In the genomic region with DNA sequence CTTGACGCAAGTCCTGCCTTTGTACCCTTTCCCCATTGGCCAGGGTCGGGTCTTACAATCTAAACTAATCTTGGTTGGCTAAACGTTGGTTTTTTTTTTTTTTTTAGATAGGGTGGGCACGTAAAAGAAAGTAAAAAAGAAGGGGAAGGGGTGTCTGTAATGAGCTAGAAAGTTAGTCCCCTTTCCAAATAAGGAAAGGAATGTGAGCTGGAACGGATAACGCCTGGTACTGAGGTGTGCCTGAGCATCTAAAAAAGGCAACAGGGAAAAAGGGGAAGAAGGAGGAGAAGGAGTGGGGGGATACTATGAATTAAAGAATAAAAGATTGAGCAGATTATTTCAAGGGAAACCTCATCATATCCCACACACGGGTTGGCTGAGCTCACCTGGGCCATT, we compare ENCODE assay signal across 13 cellular contexts.
DNase-seq lines count a peak whose midpoint lies in the region; ATAC-seq, FAIRE-seq and TF ChIP-seq lines count a peak whose summit lies in the region.
"Had no signal": no experiment of that assay in that cellular context is flagged by ENCODE, and none has a peak within 500 bp of the region (broad histone marks: within the 10 kb centered on the region; RNA-seq: fewer than 3 reads in every experiment).

No MANE protein-coding gene starts in this region.

- H3K36me3 ChIP-seq in Loucy (ENCODE audit: insufficient read depth, low read length) (no peaks in the 10 kb centered on the region), mucosa of rectum (ENCODE audit: control insufficient read depth in 2 of 2, insufficient read depth in 2 of 2, low read length in 2 of 2) (no peaks in the 10 kb centered on the region), tibial artery (no peaks in the 10 kb centered on the region)

- H3K36me3 Mint-ChIP-seq in chondrocyte (ENCODE audit: low read depth), result no peaks in the 10 kb centered on the region

- intact Hi-C loops in tibial artery (cut with DNase I; ENCODE audit: low total_unique reads), result no loop called here

- H3K9me3 Mint-ChIP-seq in chondrocyte (ENCODE audit: low read depth), result no peaks in the 10 kb centered on the region
- H3K9me3 Mint-ChIP-seq: activated naive CD4-positive, alpha-beta T cell treated with anti-CD3 and anti-CD28 coated beads for 36 hours; stimulated activated naive CD8-positive, alpha-beta T cell treated with anti-CD3 and anti-CD28 coated beads, Interleukin-15, Interleukin-2, amounts not matched to agents 100 ng/mL and 50 ng/mL, for 24 hours had no signal

- H3K9me3 ChIP-seq in Loucy (ENCODE audit: insufficient read depth, low read depth, low read length), result no peaks in the 10 kb centered on the region
- no peaks in the 10 kb centered on the region for H3K9me3 ChIP-seq in mucosa of rectum (ENCODE audit: control insufficient read depth in 2 of 2, low read length in 2 of 2)
- H3K9me3 ChIP-seq in tibial artery, result no peaks in the 10 kb centered on the region

- H3K27me3 Mint-ChIP-seq in chondrocyte (ENCODE audit: low read depth), result no peaks in the 10 kb centered on the region
- H3K27me3 Mint-ChIP-seq: stimulated activated naive CD8-positive, alpha-beta T cell treated with anti-CD3 and anti-CD28 coated beads, Interleukin-15, Interleukin-2, amounts not matched to agents 100 ng/mL and 50 ng/mL, for 24 hours had no signal

- H3K4me2 ChIP-seq in Loucy (ENCODE audit: low read depth, low read length, poor library complexity, severe bottlenecking), result no peak overlapping the region

- peaks cover 7% of the 10 kb centered on the region for H3K4me1 ChIP-seq in Loucy (ENCODE audit: insufficient read depth, low read length, poor library complexity, severe bottlenecking)
- peaks cover 17 to 18% of the 10 kb centered on the region in 2 donors for H3K4me1 ChIP-seq in mucosa of rectum (ENCODE audit: control insufficient read depth in 2 of 2, insufficient read depth in 2 of 2, low read length in 2 of 2)
- H3K4me1 ChIP-seq in tibial artery, result peaks cover 4 to 55% (median 39%) of the 10 kb centered on the region in 4 donors

- H3K4me3 ChIP-seq in Loucy (ENCODE audit: low read length, poor library complexity, severe bottlenecking) (no peak overlapping the region), mucosa of rectum (ENCODE audit: low read length in 2 of 2) (no peak overlapping the region), tibial artery (no peak overlapping the region)

- H3K9me2 ChIP-seq in Loucy (replicated peaks; ENCODE audit: low read depth, low read length), result no peaks in the 10 kb centered on the region

- H2AFZ ChIP-seq in Loucy (ENCODE audit: low read length), result peak overlapping the region; percentile 69; the same call in 1 of the 2 replicates

- DNase-seq in chondrocyte (ENCODE audit: low spot score) (no peak), tibial artery (no peak), D721Med (ENCODE audit: insufficient read length, low spot score) (no peak)
- DNase-seq: activated naive CD4-positive, alpha-beta T cell treated with anti-CD3 and anti-CD28 coated beads for 36 hours; occipital lobe; stimulated activated CD4-positive, alpha-beta T cell treated with anti-CD3 and anti-CD28 coated beads, Interleukin-2, amount 100 ng/mL, for 24 hours had no signal

- H3K4me1 Mint-ChIP-seq in chondrocyte (ENCODE audit: low read depth), result peaks cover 57% of the 10 kb centered on the region

- H3K9ac ChIP-seq in Loucy (ENCODE audit: low read depth, low read length, poor library complexity, severe bottlenecking), result no peak overlapping the region
- H3K9ac ChIP-seq in mucosa of rectum (ENCODE audit: low read depth in 1 of 2, low read length in 2 of 2), result no peak overlapping the region

- TF ChIP-seq CTCF in Loucy (conservative IDR thresholded peaks at IDR 0.05; ENCODE audit: low read length) (no peak), chondrocyte (IDR thresholded peaks at IDR 0.05) (no peak), tibial artery (IDR thresholded peaks at IDR 0.05) (no peak), D721Med (IDR thresholded peaks at IDR 0.05; ENCODE audit: insufficient read depth, missing control alignments) (no peak)

- no peak overlapping the region for H3K4me3 Mint-ChIP-seq in chondrocyte (ENCODE audit: unreplicated experiment)
- H3K4me3 Mint-ChIP-seq: activated naive CD4-positive, alpha-beta T cell treated with anti-CD3 and anti-CD28 coated beads for 36 hours; stimulated activated naive CD8-positive, alpha-beta T cell treated with anti-CD3 and anti-CD28 coated beads, Interleukin-15, Interleukin-2, amounts not matched to agents 100 ng/mL and 50 ng/mL, for 24 hours had no signal

- H3K27ac Mint-ChIP-seq in chondrocyte (ENCODE audit: unreplicated experiment), result peak overlapping the region; percentile 97
- H3K27ac Mint-ChIP-seq: activated naive CD4-positive, alpha-beta T cell treated with anti-CD3 and anti-CD28 coated beads for 36 hours; stimulated activated naive CD8-positive, alpha-beta T cell treated with anti-CD3 and anti-CD28 coated beads, Interleukin-15, Interleukin-2, amounts not matched to agents 100 ng/mL and 50 ng/mL, for 24 hours had no signal

- H3K27me3 ChIP-seq in Loucy (ENCODE audit: insufficient read depth, low read length, poor library complexity, severe bottlenecking) (no peaks in the 10 kb centered on the region), mucosa of rectum (ENCODE audit: control insufficient read depth in 2 of 2, insufficient read depth in 2 of 2, low read length in 2 of 2) (no peaks in the 10 kb centered on the region), tibial artery (no peaks in the 10 kb centered on the region)

- FAIRE-seq in D721Med (lab: Jason Lieb, UNC), result no peak
- FAIRE-seq: keratinocyte had no signal

- no peaks in the 10 kb centered on the region for H3K79me2 ChIP-seq in Loucy (ENCODE audit: insufficient read depth, low read length)

- no peaks in the 10 kb centered on the region for H4K20me1 ChIP-seq in Loucy (ENCODE audit: insufficient read depth, low read length, poor library complexity, severe bottlenecking)

- ATAC-seq in HG03095 (IDR thresholded peaks at IDR 0.05; ENCODE audit: unreplicated experiment), result no peak
- no peak for ATAC-seq in HG02678 (IDR thresholded peaks at IDR 0.05; ENCODE audit: unreplicated experiment)

- peak overlapping the region; percentile 49 to 75 for H3K27ac ChIP-seq in mucosa of rectum (ENCODE audit: low read depth in 2 of 2, low read length in 2 of 2)
- peak overlapping the region; percentile 67 to 74 for H3K27ac ChIP-seq in tibial artery
- H3K27ac ChIP-seq: HL-60 had no signal

- no peaks in the 10 kb centered on the region for H3F3A ChIP-seq in Loucy (ENCODE audit: low read depth)
